Comparison of ENCODE assay signal across 11 cellular contexts in the genomic region with DNA sequence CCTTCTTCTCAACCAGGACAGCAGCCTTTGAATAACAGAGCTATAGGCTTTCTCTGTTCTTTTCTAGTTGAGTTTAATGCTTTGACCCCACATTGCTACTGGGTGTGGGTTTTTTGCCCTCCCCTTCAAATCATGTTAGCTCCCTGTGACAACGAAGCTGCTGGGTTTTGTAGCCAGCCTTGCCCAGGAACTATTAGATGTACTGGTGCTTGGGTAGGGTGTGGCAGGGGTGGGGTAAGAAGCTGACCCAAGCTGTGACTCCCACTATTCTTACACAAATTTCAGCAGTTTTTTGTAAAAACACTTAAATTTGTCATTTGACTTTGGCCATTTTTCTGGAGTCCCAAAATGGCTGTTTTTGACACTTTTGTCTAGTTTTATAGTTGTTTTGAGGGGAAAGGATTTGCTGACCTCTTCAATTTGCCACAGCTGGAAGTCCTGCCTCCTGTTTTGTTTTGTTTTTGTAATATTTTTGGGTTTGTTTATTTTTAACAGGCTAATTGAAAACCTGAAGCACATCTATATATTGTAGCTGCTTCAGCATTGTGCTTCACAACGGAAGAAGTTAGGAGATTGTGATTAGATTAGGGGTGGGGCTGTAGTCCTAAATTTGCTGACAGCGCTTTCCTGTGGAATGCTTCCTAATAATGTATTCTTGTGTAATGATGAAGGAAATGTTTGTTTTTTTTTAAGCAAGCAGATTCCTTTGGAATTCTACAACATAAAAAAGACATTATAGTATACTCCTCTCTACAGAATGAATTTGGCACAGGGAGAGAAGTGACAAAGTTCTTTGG.
DNase-seq lines count a peak whose midpoint lies in the region; ATAC-seq, FAIRE-seq and TF ChIP-seq lines count a peak whose summit lies in the region.
"Had no signal": no experiment of that assay in that cellular context is flagged by ENCODE, and none has a peak within 500 bp of the region (broad histone marks: within the 10 kb centered on the region; RNA-seq: fewer than 3 reads in every experiment).

No MANE protein-coding gene starts in this region.

- POLR2A ChIA-PET in activated CD4-positive, alpha-beta T cell treated with anti-CD3 and anti-CD28 coated beads for 36 hours (lab: Charles Lee), result interaction anchor here (0.6 kb wide), 1 partner anchor 71 kb away, joined by 5 read pairs; no protein-coding TSS in a partner anchor

- no peak overlapping the region for H3K4me3 Mint-ChIP-seq in immature natural killer cell
- no peak overlapping the region for H3K4me3 Mint-ChIP-seq in activated CD4-positive, alpha-beta T cell treated with anti-CD3 and anti-CD28 coated beads for 36 hours
- H3K4me3 Mint-ChIP-seq: stimulated activated effector memory CD8-positive, alpha-beta T cell treated with anti-CD3 and anti-CD28 coated beads, Interleukin-12 subunit alpha, Interleukin-12 subunit beta, amount 100 ng/mL, for 72 hours had no signal

- intact Hi-C loops in kidney (cut with DNase I) (no loop called here), thyroid gland (cut with DNase I) (no loop called here)
- intact Hi-C loops in activated CD4-positive, alpha-beta T cell treated with anti-CD3 and anti-CD28 coated beads for 36 hours (cut with DNase I, micrococcal nuclease), result no loop called here

- no peak for ATAC-seq in activated CD4-positive, alpha-beta T cell treated with anti-CD3 and anti-CD28 coated beads for 36 hours
- ATAC-seq: HCT116; stimulated activated effector memory CD8-positive, alpha-beta T cell treated with anti-CD3 and anti-CD28 coated beads, Interleukin-12 subunit alpha, Interleukin-12 subunit beta, amount 100 ng/mL, for 72 hours had no signal

- H3K9ac ChIP-seq in kidney (ENCODE audit: low read length in 2 of 2), result peak overlapping the region in 1 of 2 donors; percentile 36

- DNase-seq in M059J (ENCODE audit: low read depth) (peak; percentile 8), dermis blood vessel endothelial cell (peak; percentile 59), kidney (no peak), thyroid gland (no peak), immature natural killer cell (no peak), NCI-H748 (lab: John Stamatoyannopoulos, UW; ENCODE audit: unreplicated experiment) (no peak)
- DNase-seq in activated CD4-positive, alpha-beta T cell treated with anti-CD3 and anti-CD28 coated beads for 36 hours, result no peak
- DNase-seq: activated CD8-positive, alpha-beta memory T cell treated with anti-CD3 and anti-CD28 coated beads, Interleukin-2, amount 50 U/mL, for 4 hours had no signal

- TF ChIP-seq CTCF in kidney (IDR thresholded peaks at IDR 0.05; ENCODE audit: borderline replicate concordance, extremely low read depth, insufficient read depth) (no peak), thyroid gland (IDR thresholded peaks at IDR 0.05) (no peak)

- CTCF ChIA-PET in activated CD4-positive, alpha-beta T cell treated with anti-CD3 and anti-CD28 coated beads for 36 hours (lab: Charles Lee), result interaction anchor here (1.0 kb wide), 1 partner anchor 116 kb away, joined by 3 read pairs; no protein-coding TSS in a partner anchor

- H3K4me1 Mint-ChIP-seq in immature natural killer cell, result peaks cover 28 to 46% of the 10 kb centered on the region in 2 donors
- peaks cover 18% of the 10 kb centered on the region for H3K4me1 Mint-ChIP-seq in activated CD4-positive, alpha-beta T cell treated with anti-CD3 and anti-CD28 coated beads for 36 hours
- H3K4me1 Mint-ChIP-seq: stimulated activated effector memory CD8-positive, alpha-beta T cell treated with anti-CD3 and anti-CD28 coated beads, Interleukin-12 subunit alpha, Interleukin-12 subunit beta, amount 100 ng/mL, for 72 hours had no signal

- H3K27me3 ChIP-seq in thyroid gland, result no peaks in the 10 kb centered on the region

- peaks cover 0 to 4% of the 10 kb centered on the region in 2 donors for H3K36me3 ChIP-seq in kidney (ENCODE audit: control insufficient read depth in 1 of 2, insufficient read depth in 2 of 2, low read length in 2 of 2)
- H3K36me3 ChIP-seq in thyroid gland, result no peaks in the 10 kb centered on the region

- peaks cover 0 to 5% (median 0%) of the 10 kb centered on the region in 3 donors for H3K36me3 Mint-ChIP-seq in immature natural killer cell
- H3K36me3 Mint-ChIP-seq in activated CD4-positive, alpha-beta T cell treated with anti-CD3 and anti-CD28 coated beads for 36 hours (ENCODE audit: low read depth), result peaks cover 4% of the 10 kb centered on the region
- H3K36me3 Mint-ChIP-seq: stimulated activated effector memory CD8-positive, alpha-beta T cell treated with anti-CD3 and anti-CD28 coated beads, Interleukin-12 subunit alpha, Interleukin-12 subunit beta, amount 100 ng/mL, for 72 hours had no signal

- no peaks in the 10 kb centered on the region for H3K9me3 Mint-ChIP-seq in immature natural killer cell
- peaks cover 4% of the 10 kb centered on the region for H3K9me3 Mint-ChIP-seq in activated CD4-positive, alpha-beta T cell treated with anti-CD3 and anti-CD28 coated beads for 36 hours (ENCODE audit: low read depth)

- peak overlapping the region in 1 of 6 donors; percentile 19 for H3K27ac Mint-ChIP-seq in immature natural killer cell
- no peak overlapping the region for H3K27ac Mint-ChIP-seq in activated CD4-positive, alpha-beta T cell treated with anti-CD3 and anti-CD28 coated beads for 36 hours
- H3K27ac Mint-ChIP-seq: stimulated activated effector memory CD8-positive, alpha-beta T cell treated with anti-CD3 and anti-CD28 coated beads, Interleukin-12 subunit alpha, Interleukin-12 subunit beta, amount 100 ng/mL, for 72 hours had no signal

- no peaks in the 10 kb centered on the region for H3K27me3 Mint-ChIP-seq in immature natural killer cell (ENCODE audit: low read depth in 3 of 3)
- H3K27me3 Mint-ChIP-seq in activated CD4-positive, alpha-beta T cell treated with anti-CD3 and anti-CD28 coated beads for 36 hours, result no peaks in the 10 kb centered on the region

- H3K27ac ChIP-seq in kidney (ENCODE audit: low read depth in 2 of 2, low read length in 2 of 2) (peak overlapping the region; percentile 53 to 59), thyroid gland (peak overlapping the region in 2 of 3 donors; percentile 33 to 49)

- FAIRE-seq in kidney (lab: Jason Lieb, UNC), result peak; percentile 62
- FAIRE-seq: TTC549 had no signal

- H3K9me3 ChIP-seq in kidney (ENCODE audit: control insufficient read depth in 1 of 2, low read length in 2 of 2), result peaks cover 0 to 3% of the 10 kb centered on the region in 2 donors
- H3K9me3 ChIP-seq in thyroid gland, result no peaks in the 10 kb centered on the region

- TF ChIP-seq POLR2A in thyroid gland (IDR thresholded peaks at IDR 0.05), result no peak

- WGBS in thyroid gland, 2 donors, result 53 to 60% methylated on average over 3 of the region's 3 CpGs

- H3K4me1 ChIP-seq in kidney (ENCODE audit: control insufficient read depth in 1 of 2, insufficient read depth in 1 of 2, low read depth in 1 of 2, low read length in 2 of 2) (peaks cover 12 to 19% of the 10 kb centered on the region in 2 donors), thyroid gland (peaks cover 15 to 17% of the 10 kb centered on the region in 2 donors)

- H3K4me3 ChIP-seq in kidney (ENCODE audit: low read length in 2 of 2) (no peak overlapping the region), thyroid gland (replicated peaks in 1 of 3) (no peak overlapping the region)

Comparison
In these comparisons a context has a peak if more than half of its experiments do, and no peak if none do; other contexts are left out.
1. DNase-seq: peak in M059J (single experiment) and dermis blood vessel endothelial cell (single experiment); none in kidney (single experiment), thyroid gland (0 of 2), immature natural killer cell (0 of 3), NCI-H748 (single experiment) and activated CD4-positive, alpha-beta T cell treated with anti-CD3 and anti-CD28 coated beads for 36 hours (single experiment).